26 cellular contexts compared by ENCODE assay signal in genomic region chr9:114184866-114185265, GRCh38. TPM values are rescaled to one million over a fixed set of nuclear protein-coding genes. Genes with fewer than 3 reads are reported as not detected.
"Had no signal": no experiment of that assay in that cellular context is flagged by ENCODE, and none has a peak within 500 bp of the region (broad histone marks: within the 10 kb centered on the region; RNA-seq: fewer than 3 reads in every experiment).

No MANE protein-coding gene starts in this region.

- H3K27ac ChIP-seq: neural progenitor cell, ovary, prostate gland, skin epidermis, stomach, testis, thyroid gland, transverse colon, upper lobe of left lung, vagina had no signal

- H3K9ac ChIP-seq: neural progenitor cell had no signal

- H3K4me3 ChIP-seq: lung, mucosa of descending colon, neural progenitor cell, ovary, prostate gland, skin epidermis, stomach, testis, thyroid gland, transverse colon, upper lobe of left lung, vagina had no signal

- H3K9me3 ChIP-seq: ovary, prostate gland, testis, thyroid gland had no signal

- ATAC-seq: left cardiac atrium; left lobe of liver; mucosa of descending colon; naive thymus-derived CD4-positive, alpha-beta T cell; natural killer cell treated with Interleukin-12 subunit alpha and Interleukin-12 subunit beta and Interleukin-15 and Interleukin-18, amount 100 ng/mL, for 72 hours; right cardiac atrium; stimulated activated naive B cell treated with anti-CD40 and anti-IgM and Interleukin-4, amounts not matched to agents 10 μg/mL and 1 μg/mL and 100 μg/mL, for 72 hours had no signal

- DNase-seq: head of caudate nucleus; hippocampal formation; kidney glomerular epithelial cell; midbrain; mucosa of descending colon; naive thymus-derived CD4-positive, alpha-beta T cell; retina; right cardiac atrium; stimulated activated CD4-positive, alpha-beta T cell treated with anti-CD3 and anti-CD28 coated beads, Interleukin-4, amount 100 ng/mL, for 4 hours; stimulated activated CD8-positive, alpha-beta memory T cell treated with anti-CD3 and anti-CD28 coated beads, Interleukin-4, amount 100 ng/mL, for 48 hours; stimulated activated naive B cell treated with anti-CD40 and anti-IgM and Interleukin-4, amounts not matched to agents 10 μg/mL and 1 μg/mL and 100 μg/mL, for 72 hours; stimulated activated naive CD8-positive, alpha-beta T cell treated with anti-CD3 and anti-CD28 coated beads, Interleukin-15, Interleukin-2, amounts not matched to agents 100 U/mL and 50 U/mL, for 24 hours; stomach; testis; thyroid gland; transverse colon; upper lobe of left lung had no signal

- H3K36me3 ChIP-seq: neural progenitor cell, ovary, prostate gland, stomach, thyroid gland, transverse colon, upper lobe of left lung, vagina had no signal

- H2AFZ ChIP-seq: neural progenitor cell had no signal

- H3K4me2 ChIP-seq: neural progenitor cell had no signal

- H3K4me1 ChIP-seq: prostate gland, thyroid gland had no signal

- H3K27me3 ChIP-seq: neural progenitor cell, ovary, stomach, testis, thyroid gland, transverse colon, upper lobe of left lung, vagina had no signal

RNA-seq across cellular contexts. Expression of gene COL27A1, which starts 29.5 kb away (rescaled TPM):
- polyA plus RNA-seq: naive thymus-derived CD4-positive, alpha-beta T cell had no signal
